ENCODE assay signal across 1 cellular context in the genomic region with DNA sequence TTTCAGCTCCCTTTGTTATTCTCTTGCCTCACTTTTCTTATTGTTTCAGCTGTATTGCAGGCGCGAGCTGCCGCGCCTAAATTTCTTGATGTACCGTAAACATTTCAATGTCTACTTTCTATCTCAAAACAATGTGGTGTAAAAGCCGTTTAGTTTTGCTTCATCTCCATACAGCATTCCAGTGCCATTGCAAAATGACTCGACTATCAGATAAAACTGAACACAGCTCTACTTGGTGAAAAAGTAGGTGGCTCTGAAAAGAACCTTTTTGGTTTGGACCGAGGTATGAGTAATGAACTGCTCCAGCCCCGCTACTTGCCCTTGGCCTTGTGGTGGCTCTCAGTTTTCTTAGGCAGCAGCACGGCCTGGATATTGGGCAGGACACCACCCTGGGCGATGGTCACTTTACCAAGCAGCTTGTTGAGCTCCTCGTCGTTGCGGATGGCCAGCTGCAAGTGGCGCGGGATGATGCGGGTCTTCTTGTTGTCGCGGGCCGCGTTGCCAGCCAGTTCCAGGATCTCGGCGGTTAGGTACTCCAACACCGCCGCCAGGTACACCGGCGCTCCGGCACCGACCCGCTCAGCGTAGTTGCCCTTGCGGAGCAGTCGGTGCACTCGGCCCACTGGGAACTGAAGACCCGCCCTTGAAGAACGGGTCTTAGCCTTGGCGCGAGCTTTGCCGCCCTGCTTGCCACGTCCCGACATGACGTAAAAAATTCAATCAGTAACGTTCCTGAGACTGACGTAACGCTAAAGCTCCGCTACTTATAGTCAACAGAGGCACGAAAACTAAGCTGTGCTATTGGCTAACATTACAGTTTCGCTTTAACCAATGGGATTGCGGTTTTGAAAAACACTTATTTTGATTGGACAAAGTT.
TF ChIP-seq lines count a peak whose summit lies in the region.

No MANE protein-coding gene starts in this region.

TF ChIP-seq in HepG2, 621 proteins besides CTCF, POLR2A, EP300 and RAD21 (continued from another document and continues in another):
- TF ChIP-seq RFX3 (CRISPR knock-in tag; IDR thresholded peaks at IDR 0.05) (no peak), ZSCAN20 (CRISPR knock-in tag; IDR thresholded peaks at IDR 0.05; ENCODE audit: borderline replicate concordance) (peak; percentile 81; the same call in 1 of the 2 replicates), NAIF1 (CRISPR knock-in tag; IDR thresholded peaks at IDR 0.05; ENCODE audit: borderline replicate concordance) (no peak), ZNF619 (CRISPR knock-in tag; IDR thresholded peaks at IDR 0.05) (no peak), ZNF768 (CRISPR knock-in tag; IDR thresholded peaks at IDR 0.05) (peak; percentile 80), ZNF709 (CRISPR knock-in tag; IDR thresholded peaks at IDR 0.05) (peak; percentile 92), ZNF501 (CRISPR knock-in tag; IDR thresholded peaks at IDR 0.05) (peak; percentile 60; the same call in 1 of the 2 replicates), ZNF883 (CRISPR knock-in tag; IDR thresholded peaks at IDR 0.05; ENCODE audit: not compliant biosample characterization) (no peak), ZNF33B (CRISPR knock-in tag; IDR thresholded peaks at IDR 0.05) (no peak), KDM1A (CRISPR knock-in tag; IDR thresholded peaks at IDR 0.05) (peak; percentile 16; the same call in 1 of the 2 replicates), ZNF205 (CRISPR knock-in tag; IDR thresholded peaks at IDR 0.05) (no peak), ZC3H4 (CRISPR knock-in tag; IDR thresholded peaks at IDR 0.05; ENCODE audit: borderline replicate concordance) (peak; percentile 89; the same call in 1 of the 2 replicates), NCOA1 (CRISPR knock-in tag; IDR thresholded peaks at IDR 0.05) (peak; percentile 97), SP4 (CRISPR knock-in tag; IDR thresholded peaks at IDR 0.05) (peak; percentile 70; the same call in 1 of the 2 replicates), ZNF747 (CRISPR knock-in tag; IDR thresholded peaks at IDR 0.05; ENCODE audit: borderline replicate concordance) (peak; percentile 43; the same call in 1 of the 2 replicates), KLF16 (CRISPR knock-in tag; IDR thresholded peaks at IDR 0.05) (peak in 1 of 2 experiments; percentile 52; a peak in 1 of 4 replicates), ZNF720 (CRISPR knock-in tag; IDR thresholded peaks at IDR 0.05) (no peak), MAFF (IDR thresholded peaks at IDR 0.05; ENCODE audit: low read depth, low read length) (no peak), XBP1 (CRISPR knock-in tag; IDR thresholded peaks at IDR 0.05) (no peak; the same call in 1 of the 2 replicates), ZNF530 (CRISPR knock-in tag; IDR thresholded peaks at IDR 0.05; ENCODE audit: low read depth) (no peak), TEAD2 (CRISPR knock-in tag; IDR thresholded peaks at IDR 0.05) (no peak)
- TF ChIP-seq, protein P1, sequence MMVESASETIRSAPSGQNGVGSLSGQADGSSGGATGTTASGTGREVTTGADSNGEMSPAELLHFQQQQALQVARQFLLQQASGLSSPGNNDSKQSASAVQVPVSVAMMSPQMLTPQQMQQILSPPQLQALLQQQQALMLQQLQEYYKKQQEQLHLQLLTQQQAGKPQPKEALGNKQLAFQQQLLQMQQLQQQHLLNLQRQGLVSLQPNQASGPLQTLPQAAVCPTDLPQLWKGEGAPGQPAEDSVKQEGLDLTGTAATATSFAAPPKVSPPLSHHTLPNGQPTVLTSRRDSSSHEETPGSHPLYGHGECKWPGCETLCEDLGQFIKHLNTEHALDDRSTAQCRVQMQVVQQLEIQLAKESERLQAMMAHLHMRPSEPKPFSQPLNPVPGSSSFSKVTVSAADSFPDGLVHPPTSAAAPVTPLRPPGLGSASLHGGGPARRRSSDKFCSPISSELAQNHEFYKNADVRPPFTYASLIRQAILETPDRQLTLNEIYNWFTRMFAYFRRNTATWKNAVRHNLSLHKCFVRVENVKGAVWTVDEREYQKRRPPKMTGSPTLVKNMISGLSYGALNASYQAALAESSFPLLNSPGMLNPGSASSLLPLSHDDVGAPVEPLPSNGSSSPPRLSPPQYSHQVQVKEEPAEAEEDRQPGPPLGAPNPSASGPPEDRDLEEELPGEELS (CRISPR knock-in tag; IDR thresholded peaks at IDR 0.05), result peak; percentile 47
- TF ChIP-seq, protein P2, sequence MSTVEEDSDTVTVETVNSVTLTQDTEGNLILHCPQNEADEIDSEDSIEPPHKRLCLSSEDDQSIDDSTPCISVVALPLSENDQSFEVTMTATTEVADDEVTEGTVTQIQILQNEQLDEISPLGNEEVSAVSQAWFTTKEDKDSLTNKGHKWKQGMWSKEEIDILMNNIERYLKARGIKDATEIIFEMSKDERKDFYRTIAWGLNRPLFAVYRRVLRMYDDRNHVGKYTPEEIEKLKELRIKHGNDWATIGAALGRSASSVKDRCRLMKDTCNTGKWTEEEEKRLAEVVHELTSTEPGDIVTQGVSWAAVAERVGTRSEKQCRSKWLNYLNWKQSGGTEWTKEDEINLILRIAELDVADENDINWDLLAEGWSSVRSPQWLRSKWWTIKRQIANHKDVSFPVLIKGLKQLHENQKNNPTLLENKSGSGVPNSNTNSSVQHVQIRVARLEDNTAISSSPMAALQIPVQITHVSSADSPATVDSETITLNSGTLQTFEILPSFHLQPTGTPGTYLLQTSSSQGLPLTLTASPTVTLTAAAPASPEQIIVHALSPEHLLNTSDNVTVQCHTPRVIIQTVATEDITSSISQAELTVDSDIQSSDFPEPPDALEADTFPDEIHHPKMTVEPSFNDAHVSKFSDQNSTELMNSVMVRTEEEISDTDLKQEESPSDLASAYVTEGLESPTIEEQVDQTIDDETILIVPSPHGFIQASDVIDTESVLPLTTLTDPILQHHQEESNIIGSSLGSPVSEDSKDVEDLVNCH (CRISPR knock-in tag; IDR thresholded peaks at IDR 0.05), result no peak
- TF ChIP-seq, protein P3, sequence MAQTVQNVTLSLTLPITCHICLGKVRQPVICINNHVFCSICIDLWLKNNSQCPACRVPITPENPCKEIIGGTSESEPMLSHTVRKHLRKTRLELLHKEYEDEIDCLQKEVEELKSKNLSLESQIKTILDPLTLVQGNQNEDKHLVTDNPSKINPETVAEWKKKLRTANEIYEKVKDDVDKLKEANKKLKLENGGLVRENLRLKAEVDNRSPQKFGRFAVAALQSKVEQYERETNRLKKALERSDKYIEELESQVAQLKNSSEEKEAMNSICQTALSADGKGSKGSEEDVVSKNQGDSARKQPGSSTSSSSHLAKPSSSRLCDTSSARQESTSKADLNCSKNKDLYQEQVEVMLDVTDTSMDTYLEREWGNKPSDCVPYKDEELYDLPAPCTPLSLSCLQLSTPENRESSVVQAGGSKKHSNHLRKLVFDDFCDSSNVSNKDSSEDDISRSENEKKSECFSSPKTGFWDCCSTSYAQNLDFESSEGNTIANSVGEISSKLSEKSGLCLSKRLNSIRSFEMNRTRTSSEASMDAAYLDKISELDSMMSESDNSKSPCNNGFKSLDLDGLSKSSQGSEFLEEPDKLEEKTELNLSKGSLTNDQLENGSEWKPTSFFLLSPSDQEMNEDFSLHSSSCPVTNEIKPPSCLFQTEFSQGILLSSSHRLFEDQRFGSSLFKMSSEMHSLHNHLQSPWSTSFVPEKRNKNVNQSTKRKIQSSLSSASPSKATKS (CRISPR knock-in tag; IDR thresholded peaks at IDR 0.05), result no peak
- TF ChIP-seq, protein P4, sequence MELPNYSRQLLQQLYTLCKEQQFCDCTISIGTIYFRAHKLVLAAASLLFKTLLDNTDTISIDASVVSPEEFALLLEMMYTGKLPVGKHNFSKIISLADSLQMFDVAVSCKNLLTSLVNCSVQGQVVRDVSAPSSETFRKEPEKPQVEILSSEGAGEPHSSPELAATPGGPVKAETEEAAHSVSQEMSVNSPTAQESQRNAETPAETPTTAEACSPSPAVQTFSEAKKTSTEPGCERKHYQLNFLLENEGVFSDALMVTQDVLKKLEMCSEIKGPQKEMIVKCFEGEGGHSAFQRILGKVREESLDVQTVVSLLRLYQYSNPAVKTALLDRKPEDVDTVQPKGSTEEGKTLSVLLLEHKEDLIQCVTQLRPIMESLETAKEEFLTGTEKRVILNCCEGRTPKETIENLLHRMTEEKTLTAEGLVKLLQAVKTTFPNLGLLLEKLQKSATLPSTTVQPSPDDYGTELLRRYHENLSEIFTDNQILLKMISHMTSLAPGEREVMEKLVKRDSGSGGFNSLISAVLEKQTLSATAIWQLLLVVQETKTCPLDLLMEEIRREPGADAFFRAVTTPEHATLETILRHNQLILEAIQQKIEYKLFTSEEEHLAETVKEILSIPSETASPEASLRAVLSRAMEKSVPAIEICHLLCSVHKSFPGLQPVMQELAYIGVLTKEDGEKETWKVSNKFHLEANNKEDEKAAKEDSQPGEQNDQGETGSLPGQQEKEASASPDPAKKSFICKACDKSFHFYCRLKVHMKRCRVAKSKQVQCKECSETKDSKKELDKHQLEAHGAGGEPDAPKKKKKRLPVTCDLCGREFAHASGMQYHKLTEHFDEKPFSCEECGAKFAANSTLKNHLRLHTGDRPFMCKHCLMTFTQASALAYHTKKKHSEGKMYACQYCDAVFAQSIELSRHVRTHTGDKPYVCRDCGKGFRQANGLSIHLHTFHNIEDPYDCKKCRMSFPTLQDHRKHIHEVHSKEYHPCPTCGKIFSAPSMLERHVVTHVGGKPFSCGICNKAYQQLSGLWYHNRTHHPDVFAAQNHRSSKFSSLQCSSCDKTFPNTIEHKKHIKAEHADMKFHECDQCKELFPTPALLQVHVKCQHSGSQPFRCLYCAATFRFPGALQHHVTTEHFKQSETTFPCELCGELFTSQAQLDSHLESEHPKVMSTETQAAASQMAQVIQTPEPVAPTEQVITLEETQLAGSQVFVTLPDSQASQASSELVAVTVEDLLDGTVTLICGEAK (IDR thresholded peaks at IDR 0.05), result no peak
- TF ChIP-seq, protein P4 (CRISPR knock-in tag; IDR thresholded peaks at IDR 0.05), result peak; percentile 35; the same call in 1 of the 2 replicates
- TF ChIP-seq, protein P5, sequence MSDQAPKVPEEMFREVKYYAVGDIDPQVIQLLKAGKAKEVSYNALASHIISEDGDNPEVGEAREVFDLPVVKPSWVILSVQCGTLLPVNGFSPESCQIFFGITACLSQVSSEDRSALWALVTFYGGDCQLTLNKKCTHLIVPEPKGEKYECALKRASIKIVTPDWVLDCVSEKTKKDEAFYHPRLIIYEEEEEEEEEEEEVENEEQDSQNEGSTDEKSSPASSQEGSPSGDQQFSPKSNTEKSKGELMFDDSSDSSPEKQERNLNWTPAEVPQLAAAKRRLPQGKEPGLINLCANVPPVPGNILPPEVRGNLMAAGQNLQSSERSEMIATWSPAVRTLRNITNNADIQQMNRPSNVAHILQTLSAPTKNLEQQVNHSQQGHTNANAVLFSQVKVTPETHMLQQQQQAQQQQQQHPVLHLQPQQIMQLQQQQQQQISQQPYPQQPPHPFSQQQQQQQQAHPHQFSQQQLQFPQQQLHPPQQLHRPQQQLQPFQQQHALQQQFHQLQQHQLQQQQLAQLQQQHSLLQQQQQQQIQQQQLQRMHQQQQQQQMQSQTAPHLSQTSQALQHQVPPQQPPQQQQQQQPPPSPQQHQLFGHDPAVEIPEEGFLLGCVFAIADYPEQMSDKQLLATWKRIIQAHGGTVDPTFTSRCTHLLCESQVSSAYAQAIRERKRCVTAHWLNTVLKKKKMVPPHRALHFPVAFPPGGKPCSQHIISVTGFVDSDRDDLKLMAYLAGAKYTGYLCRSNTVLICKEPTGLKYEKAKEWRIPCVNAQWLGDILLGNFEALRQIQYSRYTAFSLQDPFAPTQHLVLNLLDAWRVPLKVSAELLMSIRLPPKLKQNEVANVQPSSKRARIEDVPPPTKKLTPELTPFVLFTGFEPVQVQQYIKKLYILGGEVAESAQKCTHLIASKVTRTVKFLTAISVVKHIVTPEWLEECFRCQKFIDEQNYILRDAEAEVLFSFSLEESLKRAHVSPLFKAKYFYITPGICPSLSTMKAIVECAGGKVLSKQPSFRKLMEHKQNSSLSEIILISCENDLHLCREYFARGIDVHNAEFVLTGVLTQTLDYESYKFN (CRISPR knock-in tag; conservative IDR thresholded peaks at IDR 0.05), result no peak
- TF ChIP-seq, protein P6, sequence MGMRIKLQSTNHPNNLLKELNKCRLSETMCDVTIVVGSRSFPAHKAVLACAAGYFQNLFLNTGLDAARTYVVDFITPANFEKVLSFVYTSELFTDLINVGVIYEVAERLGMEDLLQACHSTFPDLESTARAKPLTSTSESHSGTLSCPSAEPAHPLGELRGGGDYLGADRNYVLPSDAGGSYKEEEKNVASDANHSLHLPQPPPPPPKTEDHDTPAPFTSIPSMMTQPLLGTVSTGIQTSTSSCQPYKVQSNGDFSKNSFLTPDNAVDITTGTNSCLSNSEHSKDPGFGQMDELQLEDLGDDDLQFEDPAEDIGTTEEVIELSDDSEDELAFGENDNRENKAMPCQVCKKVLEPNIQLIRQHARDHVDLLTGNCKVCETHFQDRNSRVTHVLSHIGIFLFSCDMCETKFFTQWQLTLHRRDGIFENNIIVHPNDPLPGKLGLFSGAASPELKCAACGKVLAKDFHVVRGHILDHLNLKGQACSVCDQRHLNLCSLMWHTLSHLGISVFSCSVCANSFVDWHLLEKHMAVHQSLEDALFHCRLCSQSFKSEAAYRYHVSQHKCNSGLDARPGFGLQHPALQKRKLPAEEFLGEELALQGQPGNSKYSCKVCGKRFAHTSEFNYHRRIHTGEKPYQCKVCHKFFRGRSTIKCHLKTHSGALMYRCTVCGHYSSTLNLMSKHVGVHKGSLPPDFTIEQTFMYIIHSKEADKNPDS (CRISPR knock-in tag; IDR thresholded peaks at IDR 0.05), result peak; percentile 84; the same call in 1 of the 2 replicates
